In genomic region chr1:22137006-22137720, GRCh38 we compare ENCODE assay signal across 17 cellular contexts.
A peak's percentile ranks its signal among the peaks of the same experiment; 100 is the strongest.
DNase-seq lines count a peak whose midpoint lies in the region; ATAC-seq and TF ChIP-seq lines count a peak whose summit lies in the region.
"Had no signal": no experiment of that assay in that cellular context is flagged by ENCODE, and none has a peak within 500 bp of the region (broad histone marks: within the 10 kb centered on the region; RNA-seq: fewer than 3 reads in every experiment).

No MANE protein-coding gene starts in this region.

- no peaks in the 10 kb centered on the region for H3K9me3 Mint-ChIP-seq in stimulated activated effector memory CD8-positive, alpha-beta T cell treated with anti-CD3 and anti-CD28 coated beads, Interleukin-12 subunit alpha, Interleukin-12 subunit beta, amount 100 ng/mL, for 72 hours

- no peak for ATAC-seq in stimulated activated effector memory CD8-positive, alpha-beta T cell treated with anti-CD3 and anti-CD28 coated beads, Interleukin-12 subunit alpha, Interleukin-12 subunit beta, amount 100 ng/mL, for 72 hours
- ATAC-seq in HG02938 (IDR thresholded peaks at IDR 0.05; ENCODE audit: unreplicated experiment) (no peak), HG02759 (IDR thresholded peaks at IDR 0.05; ENCODE audit: unreplicated experiment) (no peak)
- ATAC-seq: body of pancreas, GM12878 had no signal

- no peaks in the 10 kb centered on the region for H3K4me1 Mint-ChIP-seq in stimulated activated effector memory CD8-positive, alpha-beta T cell treated with anti-CD3 and anti-CD28 coated beads, Interleukin-12 subunit alpha, Interleukin-12 subunit beta, amount 100 ng/mL, for 72 hours

- H3K4me3 ChIP-seq in astrocyte of the spinal cord (ENCODE audit: low read depth, low read length): no peak overlapping the region
- H3K4me3 ChIP-seq: body of pancreas, GM12878, SJSA1, thyroid gland had no signal

- H3K27ac Mint-ChIP-seq in stimulated activated effector memory CD8-positive, alpha-beta T cell treated with anti-CD3 and anti-CD28 coated beads, Interleukin-12 subunit alpha, Interleukin-12 subunit beta, amount 100 ng/mL, for 72 hours: peak overlapping the region; percentile 11
- H3K27ac Mint-ChIP-seq: progenitor cell of endocrine pancreas had no signal

- H3K36me3 Mint-ChIP-seq in stimulated activated effector memory CD8-positive, alpha-beta T cell treated with anti-CD3 and anti-CD28 coated beads, Interleukin-12 subunit alpha, Interleukin-12 subunit beta, amount 100 ng/mL, for 72 hours: no peaks in the 10 kb centered on the region

- in situ Hi-C loops in astrocyte of the spinal cord (cut with HindIII; ENCODE audit: low sequenced_read_pairs): no loop called here

- no peak for TF ChIP-seq CTCF in astrocyte of the spinal cord (IDR thresholded peaks at IDR 0.05; ENCODE audit: low read depth, low read length)

- no peak overlapping the region for H3K4me3 Mint-ChIP-seq in stimulated activated effector memory CD8-positive, alpha-beta T cell treated with anti-CD3 and anti-CD28 coated beads, Interleukin-12 subunit alpha, Interleukin-12 subunit beta, amount 100 ng/mL, for 72 hours

- DNase-seq in MV-4-11 (lab: John Stamatoyannopoulos, UW) (peak; percentile 14), astrocyte of the spinal cord (ENCODE audit: low read depth, low spot score) (peak; percentile 39), iPS-NIHi7 (ENCODE audit: extremely low spot score) (peak; percentile 67), NCI-H2196 treated with DMSO at 0.1 percent for 48 hours (lab: John Stamatoyannopoulos, UW; ENCODE audit: unreplicated experiment) (no peak)
- no peak for DNase-seq in stimulated activated effector memory CD8-positive, alpha-beta T cell treated with anti-CD3 and anti-CD28 coated beads, Interleukin-12 subunit alpha, Interleukin-12 subunit beta, amount 100 ng/mL, for 72 hours (ENCODE audit: low spot score in 2 of 2)
- no peak for DNase-seq in stimulated activated CD8-positive, alpha-beta memory T cell treated with anti-CD3 and anti-CD28 coated beads, Interleukin-4, amount 100 ng/mL, for 48 hours
- DNase-seq: activated effector memory CD4-positive, alpha-beta T cell treated with anti-CD3 and anti-CD28 coated beads, Interleukin-2, amount 50 U/mL, for 16 hours; body of pancreas; effector CD4-positive, alpha-beta T cell; kidney glomerular epithelial cell; NCI-H2081 treated with DMSO at 0.1 percent for 48 hours; thyroid gland had no signal

Comparison
In these comparisons a context has a peak if more than half of its experiments do, and no peak if none do; other contexts are left out.
1. DNase-seq: peak in MV-4-11 (single experiment), astrocyte of the spinal cord (single experiment) and iPS-NIHi7 (single experiment); none in stimulated activated effector memory CD8-positive, alpha-beta T cell treated with anti-CD3 and anti-CD28 coated beads, Interleukin-12 subunit alpha, Interleukin-12 subunit beta, amount 100 ng/mL, for 72 hours (0 of 2), NCI-H2196 treated with DMSO at 0.1 percent for 48 hours (single experiment) and stimulated activated CD8-positive, alpha-beta memory T cell treated with anti-CD3 and anti-CD28 coated beads, Interleukin-4, amount 100 ng/mL, for 48 hours (single experiment).